ENCODE assay signal across 22 cellular contexts in the genomic region with DNA sequence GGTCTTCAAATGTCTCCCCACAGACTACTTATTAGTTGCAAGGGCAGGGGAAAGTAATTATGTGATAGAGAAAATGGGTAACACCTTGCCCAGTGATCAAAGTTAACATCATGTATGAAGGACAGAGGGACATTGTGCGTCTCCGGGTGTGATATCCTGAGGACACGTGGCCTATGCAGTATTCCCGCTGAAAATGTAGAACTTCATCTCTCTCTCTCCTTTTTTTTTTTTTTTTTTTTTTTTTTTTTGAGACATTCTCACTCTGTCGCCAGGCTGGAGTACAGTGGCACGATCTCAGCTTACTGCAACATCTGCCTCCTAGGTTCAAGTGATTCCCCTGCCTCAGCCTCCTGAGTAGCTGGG. TPM values are rescaled to one million over a fixed set of nuclear protein-coding genes. Genes with fewer than 3 reads are reported as not detected.
DNase-seq lines count a peak whose midpoint lies in the region; ATAC-seq, FAIRE-seq and TF ChIP-seq lines count a peak whose summit lies in the region.
"Had no signal": no experiment of that assay in that cellular context is flagged by ENCODE, and none has a peak within 500 bp of the region (broad histone marks: within the 10 kb centered on the region; RNA-seq: fewer than 3 reads in every experiment).

No MANE protein-coding gene starts in this region.

- H3K4me1 ChIP-seq in K562 (replicated peaks in 1 of 2; ENCODE audit: control insufficient read depth in 2 of 2, insufficient read depth in 2 of 2, low read length in 2 of 2): no peaks in the 10 kb centered on the region
- H3K4me1 ChIP-seq: HAP-1 had no signal

- H3K9me1 ChIP-seq in K562 (ENCODE audit: control insufficient read depth, insufficient read depth, low read length): no peaks in the 10 kb centered on the region

- FAIRE-seq in K562 (lab: Jason Lieb, UNC): no peak
- FAIRE-seq: A204.1, GM12891, GM18507, H54 had no signal

- H3K79me2 ChIP-seq in K562 (ENCODE audit: control insufficient read depth, insufficient read depth, low read length): no peaks in the 10 kb centered on the region

- H4K20me1 ChIP-seq in K562 (replicated peaks; ENCODE audit: control insufficient read depth, insufficient read depth, low read length): no peaks in the 10 kb centered on the region

- H3K27me3 ChIP-seq in K562 (ENCODE audit: control insufficient read depth in 2 of 2, insufficient read depth in 2 of 2, low read length in 2 of 2): peaks cover 41 to 71% of the 10 kb centered on the region in 2 experiments

- no peak overlapping the region for H3K4me2 ChIP-seq in K562 (ENCODE audit: insufficient read depth, low read length)
- H3K4me2 ChIP-seq: GM23338 had no signal

- no peaks in the 10 kb centered on the region for H3K36me3 ChIP-seq in K562 (ENCODE audit: control insufficient read depth, insufficient read depth, low read length)
- H3K36me3 ChIP-seq: HAP-1 had no signal

- intact Hi-C loops in K562 (cut with micrococcal nuclease): no loop called here

- in situ Hi-C loops in K562 (cut with MboI): no loop called here

- BruUV-seq in K562 (replicated peaks; lab: Mats Ljungman, UMichigan): no TSS peak

- CTCF ChIA-PET in HEK293T (lab: Yijun Ruan, JAX): no interaction called here
- CTCF ChIA-PET in K562 (lab: Yijun Ruan, JAX; ENCODE audit: low intra/inter-chr PET ratio): no interaction called here

- TF ChIP-seq POLR2A in K562 (conservative IDR thresholded peaks at IDR 0.05): no peak

- H3K4me3 ChIP-seq in K562: no peak overlapping the region
- H3K4me3 ChIP-seq: GM23338, HAP-1 had no signal

- TF ChIP-seq CTCF in K562 (IDR thresholded peaks at IDR 0.05 in 2 of 3, conservative IDR thresholded peaks at IDR 0.05 in 1 of 3; ENCODE audit: insufficient read depth in 2 of 3, low read depth in 1 of 3, low read length in 3 of 3): no peak

- H2AFZ ChIP-seq in K562 (ENCODE audit: low read depth, low read length): no peak overlapping the region
- H2AFZ ChIP-seq: GM23338 had no signal

- 8% methylated on average over 4 of the region's 6 CpGs for WGBS in K562 (ENCODE audit: insufficient coverage, low coverage, missing lambda C conversion rate)

- H3K27ac ChIP-seq in K562 (ENCODE audit: extremely low read depth, low read depth, low read length): no peak overlapping the region
- H3K27ac ChIP-seq: 22Rv1 had no signal

- ATAC-seq in K562 (no peak), left lobe of liver (no peak), GM21529 (IDR thresholded peaks at IDR 0.05; ENCODE audit: unreplicated experiment) (no peak)
- ATAC-seq: GM23338 had no signal

- POLR2A ChIA-PET in HEK293T (lab: Yijun Ruan, JAX) (no interaction called here), K562 (lab: Yijun Ruan, JAX) (interaction anchor here (1.8 kb wide), 1 partner anchor 11 kb away, joined by 4 read pairs; no protein-coding TSS in a partner anchor)

- no peak overlapping the region for H3K9ac ChIP-seq in K562 (ENCODE audit: insufficient read depth in 1 of 2, low read depth in 2 of 2, low read length in 2 of 2)

- DNase-seq in HEK293T (ENCODE audit: extremely low spot score) (no peak), K562 (ENCODE audit: extremely low read depth in 1 of 4, low spot score in 3 of 4) (no peak), left lobe of liver (ENCODE audit: low spot score) (peak; percentile 1), ureter (ENCODE audit: low spot score) (peak; percentile 9), NCI-H1694 (lab: John Stamatoyannopoulos, UW) (no peak), Ammon's horn (ENCODE audit: low spot score) (no peak)
- DNase-seq: AML-193; C1 segment of cervical spinal cord; Calu3; CD4-positive, alpha-beta memory T cell; COR-L47; DMS53; DMS79 treated with DMSO at 0.1 percent for 48 hours; GF-D8 had no signal

- no peaks in the 10 kb centered on the region for H3K9me3 ChIP-seq in K562 (replicated peaks; ENCODE audit: control insufficient read depth, insufficient read depth, low read depth, low read length)
- H3K9me3 ChIP-seq: HAP-1 had no signal

- no peak for TF ChIP-seq EP300 in K562 (IDR thresholded peaks at IDR 0.05; ENCODE audit: low read length)

- no peak for TF ChIP-seq RAD21 in K562 (CRISPR knock-in tag; conservative IDR thresholded peaks at IDR 0.05 in 1 of 2, IDR thresholded peaks at IDR 0.05 in 1 of 2)

TF ChIP-seq in HEK293T, 16 proteins besides CTCF, POLR2A, EP300 and RAD21:
- TF ChIP-seq L3MBTL2 (conservative IDR thresholded peaks at IDR 0.05) (peak; percentile 27; the same call in 1 of the 2 replicates), LEF1 (IDR thresholded peaks at IDR 0.05; ENCODE audit: borderline replicate concordance) (no peak), NFRKB (IDR thresholded peaks at IDR 0.05) (no peak), FOXK2 (IDR thresholded peaks at IDR 0.05) (no peak)

TF ChIP-seq in K562, 482 proteins besides CTCF, POLR2A, EP300 and RAD21 (continues in another document):
- TF ChIP-seq HDAC1 (IDR thresholded peaks at IDR 0.05) (no peak), YBX1 (IDR thresholded peaks at IDR 0.05) (no peak)
- TF ChIP-seq, protein P1, sequence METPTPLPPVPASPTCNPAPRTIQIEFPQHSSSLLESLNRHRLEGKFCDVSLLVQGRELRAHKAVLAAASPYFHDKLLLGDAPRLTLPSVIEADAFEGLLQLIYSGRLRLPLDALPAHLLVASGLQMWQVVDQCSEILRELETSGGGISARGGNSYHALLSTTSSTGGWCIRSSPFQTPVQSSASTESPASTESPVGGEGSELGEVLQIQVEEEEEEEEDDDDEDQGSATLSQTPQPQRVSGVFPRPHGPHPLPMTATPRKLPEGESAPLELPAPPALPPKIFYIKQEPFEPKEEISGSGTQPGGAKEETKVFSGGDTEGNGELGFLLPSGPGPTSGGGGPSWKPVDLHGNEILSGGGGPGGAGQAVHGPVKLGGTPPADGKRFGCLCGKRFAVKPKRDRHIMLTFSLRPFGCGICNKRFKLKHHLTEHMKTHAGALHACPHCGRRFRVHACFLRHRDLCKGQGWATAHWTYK (CRISPR knock-in tag; IDR thresholded peaks at IDR 0.05): no peak

RNA-seq across cellular contexts. Expression of gene CUEDC1, which starts 7.9 kb away (rescaled TPM):
- 3.9 and 5.6 TPM in 2 replicates for total RNA-seq in K562 (2011; cell fraction: chromatin; rRNA removed; ENCODE audit: low replicate concordance)
- 3.2 and 5.3 TPM in 2 replicates for total RNA-seq in K562 (2011; cell fraction: nucleolus; rRNA removed)
- 2.2 and 2.3 TPM in 2 replicates for total RNA-seq in K562 (2011; cell fraction: nucleoplasm; rRNA removed)
- 0.33 and 1.5 TPM in 2 replicates for total RNA-seq in K562 (2014; rRNA removed)
- 0.64 and 0.65 TPM in 2 replicates for total RNA-seq in K562 (2014; rRNA removed; fragmentation: Illumina TruSeq; extraction: Trizol)
- total RNA-seq in K562 (2015; rRNA removed; fragmentation: Illumina TruSeq; extraction: Trizol): 0.62 and 0.94 TPM in 2 replicates
- total RNA-seq in K562 (2021): 1.0 and 2.5 TPM in 2 replicates
- 1.7 and 2.0 TPM in 2 replicates for polyA plus RNA-seq in K562 (2011; rRNA removed)
- 1.6 and 1.8 TPM in 2 replicates for polyA plus RNA-seq in K562 (2011; cell fraction: cytosol; rRNA removed)
- polyA plus RNA-seq in K562 (2011; cell fraction: nucleus; rRNA removed): 4.7 and 9.4 TPM in 2 replicates
- polyA plus RNA-seq in K562 (2012): 0.42 and 2.3 TPM in 2 replicates
- polyA plus RNA-seq in K562 (2014; fragmentation: Illumina TruSeq; extraction: Trizol): 1.5 and 1.7 TPM in 2 replicates
- under 1 TPM in 1 of 2 experiments, not detected in 1; 0.20 TPM for polyA plus RNA-seq in K562 (2014; fragmentation: Nextera tagmentation; extraction: Ambion mirVana)
- 2.5 and 4.1 TPM in 2 replicates for polyA plus RNA-seq in K562 (2014; rRNA removed)
- 0.75 and 1.4 TPM in 2 replicates for polyA minus RNA-seq in K562 (2011; rRNA and poly(A)+ RNA removed)
- polyA minus RNA-seq in K562 (2011; cell fraction: cytosol; rRNA and poly(A)+ RNA removed): 1.5 and 2.1 TPM in 2 replicates
- polyA minus RNA-seq in K562 (2011; cell fraction: nucleus; rRNA and poly(A)+ RNA removed): 1.6 and 1.7 TPM in 2 replicates
- 8.1 TPM for total RNA-seq in left lobe of liver
- total RNA-seq in ureter: 36.9 TPM
- polyA plus RNA-seq: CD4-positive, alpha-beta memory T cell had no signal

RNA-seq across cellular contexts. Expression of gene VEZF1, which starts 24.9 kb away (rescaled TPM):
- total RNA-seq in K562 (2011; cell fraction: chromatin; rRNA removed; ENCODE audit: low replicate concordance): 10.2 and 22.1 TPM in 2 replicates
- total RNA-seq in K562 (2011; cell fraction: nucleolus; rRNA removed): 8.3 and 9.2 TPM in 2 replicates
- 13.8 and 21.1 TPM in 2 replicates for total RNA-seq in K562 (2011; cell fraction: nucleoplasm; rRNA removed)
- total RNA-seq in K562 (2014; rRNA removed) (17.8 and 19.3 TPM in 2 replicates), K562 (2014; rRNA removed; fragmentation: Illumina TruSeq; extraction: Trizol) (25.9 and 26.2 TPM in 2 replicates), K562 (2015; rRNA removed; fragmentation: Illumina TruSeq; extraction: Trizol) (26.2 and 26.8 TPM in 2 replicates), K562 (2021) (24.6 and 25.7 TPM in 2 replicates), left lobe of liver (12.5 TPM), ureter (75.6 TPM)
- polyA plus RNA-seq in K562 (2011; rRNA removed) (18.2 and 22.1 TPM in 2 replicates), K562 (2014; fragmentation: Illumina TruSeq; extraction: Trizol) (28.3 and 33.4 TPM in 2 replicates), K562 (2014; fragmentation: Nextera tagmentation; extraction: Ambion mirVana) (1 to 10 TPM; 9.5 to 9.8 TPM), K562 (2014; rRNA removed) (12.3 and 15.5 TPM in 2 replicates)
- polyA plus RNA-seq in K562 (2011; cell fraction: cytosol; rRNA removed): 14.7 and 15.8 TPM in 2 replicates
- 25.7 and 26.0 TPM in 2 replicates for polyA plus RNA-seq in K562 (2011; cell fraction: nucleus; rRNA removed)
- polyA plus RNA-seq in K562 (2012): 21.9 and 25.5 TPM in 2 replicates
- 31.2 and 40.2 TPM in 2 replicates for polyA minus RNA-seq in K562 (2011; rRNA and poly(A)+ RNA removed)
- polyA minus RNA-seq in K562 (2011; cell fraction: cytosol; rRNA and poly(A)+ RNA removed): 18.1 and 19.2 TPM in 2 replicates
- 14.0 and 18.0 TPM in 2 replicates for polyA minus RNA-seq in K562 (2011; cell fraction: nucleus; rRNA and poly(A)+ RNA removed)

RNA-seq across cellular contexts. Expression of gene SRSF1, which starts 43.9 kb away (rescaled TPM):
- total RNA-seq in K562 (2011; cell fraction: chromatin; rRNA removed; ENCODE audit: low replicate concordance): 786 and 1,134 TPM in 2 replicates
- total RNA-seq in K562 (2011; cell fraction: nucleolus; rRNA removed): 478 and 544 TPM in 2 replicates
- total RNA-seq in K562 (2011; cell fraction: nucleoplasm; rRNA removed): 429 and 506 TPM in 2 replicates
- 434 and 460 TPM in 2 replicates for total RNA-seq in K562 (2014; rRNA removed)
- 485 and 507 TPM in 2 replicates for total RNA-seq in K562 (2014; rRNA removed; fragmentation: Illumina TruSeq; extraction: Trizol)
- 538 and 559 TPM in 2 replicates for total RNA-seq in K562 (2015; rRNA removed; fragmentation: Illumina TruSeq; extraction: Trizol)
- 384 and 442 TPM in 2 replicates for total RNA-seq in K562 (2021)
- 318 and 470 TPM in 2 replicates for polyA plus RNA-seq in K562 (2011; rRNA removed)
- 194 and 299 TPM in 2 replicates for polyA plus RNA-seq in K562 (2011; cell fraction: cytosol; rRNA removed)
- 1,337 and 1,529 TPM in 2 replicates for polyA plus RNA-seq in K562 (2011; cell fraction: nucleus; rRNA removed)
- 195 and 557 TPM in 2 replicates for polyA plus RNA-seq in K562 (2012)
- polyA plus RNA-seq in K562 (2014; fragmentation: Illumina TruSeq; extraction: Trizol): 380 and 384 TPM in 2 replicates
- 10 to 100 TPM; 77.8 to 98.4 TPM for polyA plus RNA-seq in K562 (2014; fragmentation: Nextera tagmentation; extraction: Ambion mirVana)
- polyA plus RNA-seq in K562 (2014; rRNA removed): 425 and 475 TPM in 2 replicates
- polyA minus RNA-seq in K562 (2011; rRNA and poly(A)+ RNA removed): 523 and 643 TPM in 2 replicates
- 235 and 297 TPM in 2 replicates for polyA minus RNA-seq in K562 (2011; cell fraction: cytosol; rRNA and poly(A)+ RNA removed)
- polyA minus RNA-seq in K562 (2011; cell fraction: nucleus; rRNA and poly(A)+ RNA removed): 514 and 680 TPM in 2 replicates
- 81.6 TPM for total RNA-seq in left lobe of liver
- total RNA-seq in ureter: 205 TPM

Comparison
In these comparisons a context has a peak if more than half of its experiments do, and no peak if none do; other contexts are left out.
1. DNase-seq: peak in left lobe of liver (single experiment) and ureter (single experiment); none in HEK293T (single experiment), K562 (0 of 4), NCI-H1694 (single experiment) and Ammon's horn (single experiment).